Comparison of ENCODE assay signal across 14 cellular contexts in the genomic region with DNA sequence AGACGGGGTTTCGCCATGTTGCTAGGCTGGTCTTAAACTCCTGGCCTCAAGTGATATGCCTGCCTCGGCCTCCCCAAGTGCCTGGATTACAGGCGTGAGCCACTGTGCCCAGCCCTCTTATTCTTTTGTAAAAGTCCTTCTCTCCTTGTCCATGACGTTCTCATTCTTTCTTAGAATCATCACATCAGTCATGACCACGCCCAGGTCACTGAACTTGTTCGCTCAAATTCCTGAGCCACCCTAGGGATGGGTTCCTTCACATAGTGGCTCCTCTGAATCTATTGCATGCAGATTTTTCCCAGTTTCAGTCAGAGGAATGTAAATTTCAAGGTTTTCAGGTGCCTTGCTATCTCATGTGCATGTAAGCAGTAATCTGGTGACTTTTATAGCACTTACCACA. TPM values are rescaled to one million over a fixed set of nuclear protein-coding genes. Genes with fewer than 3 reads are reported as not detected.
A peak's percentile ranks its signal among the peaks of the same experiment; 100 is the strongest.
DNase-seq lines count a peak whose midpoint lies in the region; ATAC-seq, FAIRE-seq and TF ChIP-seq lines count a peak whose summit lies in the region.
"Had no signal": no experiment of that assay in that cellular context is flagged by ENCODE, and none has a peak within 500 bp of the region (broad histone marks: within the 10 kb centered on the region; RNA-seq: fewer than 3 reads in every experiment).

No MANE protein-coding gene starts in this region.

- no peak overlapping the region for H3K27ac ChIP-seq in esophagus muscularis mucosa (replicated peaks in 1 of 4)
- H3K27ac ChIP-seq: HL-60 had no signal

- no peaks in the 10 kb centered on the region for H3K27me3 ChIP-seq in esophagus muscularis mucosa
- H3K27me3 ChIP-seq: adrenal gland had no signal

- no peak overlapping the region for H3K4me3 ChIP-seq in esophagus muscularis mucosa
- H3K4me3 ChIP-seq: adrenal gland had no signal

- DNase-seq in CD14-positive monocyte (ENCODE audit: low spot score), result no peak
- peak; percentile 54 for DNase-seq in LHCN-M2 (ENCODE audit: low read depth)
- DNase-seq in effector memory CD8-positive, alpha-beta T cell, result no peak
- no peak for DNase-seq in naive thymus-derived CD8-positive, alpha-beta T cell
- no peak for DNase-seq in D721Med (ENCODE audit: insufficient read length, low spot score)
- no peak for DNase-seq in esophagus muscularis mucosa (ENCODE audit: extremely low spot score)
- DNase-seq: activated CD4-positive, alpha-beta T cell treated with anti-CD3 and anti-CD28 coated beads, Interleukin-2, amount 50 U/mL, for 48 hours; adrenal gland; NCI-H1092 treated with DMSO at 0.1 percent for 48 hours; NCI-H510A treated with DMSO at 0.1 percent for 48 hours; stimulated activated naive CD4-positive, alpha-beta T cell had no signal

- peak overlapping the region in 5 of 7 donors; percentile 28 to 67 (median 43) for H3K27ac Mint-ChIP-seq in CD14-positive monocyte
- peak overlapping the region; percentile 11 to 44 for H3K27ac Mint-ChIP-seq in effector memory CD8-positive, alpha-beta T cell
- peak overlapping the region in 6 of 10 donors; percentile 22 to 58 (median 49) for H3K27ac Mint-ChIP-seq in naive thymus-derived CD8-positive, alpha-beta T cell

- peaks cover 47 to 76% (median 73%) of the 10 kb centered on the region in 4 donors for H3K4me1 ChIP-seq in esophagus muscularis mucosa

- peaks cover 0 to 5% of the 10 kb centered on the region in 2 donors for H3K36me3 Mint-ChIP-seq in CD14-positive monocyte
- H3K36me3 Mint-ChIP-seq in effector memory CD8-positive, alpha-beta T cell (ENCODE audit: insufficient read depth), result peaks cover 5% of the 10 kb centered on the region
- peaks cover 10 to 30% (median 18%) of the 10 kb centered on the region in 3 donors for H3K36me3 Mint-ChIP-seq in naive thymus-derived CD8-positive, alpha-beta T cell

- peaks cover 36% of the 10 kb centered on the region for H3K4me1 Mint-ChIP-seq in CD14-positive monocyte
- peaks cover 44 to 71% of the 10 kb centered on the region in 2 donors for H3K4me1 Mint-ChIP-seq in effector memory CD8-positive, alpha-beta T cell (ENCODE audit: low read depth in 2 of 2)
- peaks cover 23 to 86% (median 82%) of the 10 kb centered on the region in 4 donors for H3K4me1 Mint-ChIP-seq in naive thymus-derived CD8-positive, alpha-beta T cell

- POLR2A ChIA-PET in naive thymus-derived CD8-positive, alpha-beta T cell (lab: Charles Lee), result no interaction called here

- TF ChIP-seq EP300 in esophagus muscularis mucosa (IDR thresholded peaks at IDR 0.05), result no peak

- intact Hi-C loops in CD14-positive monocyte (cut with micrococcal nuclease), result no loop called here
- intact Hi-C loops in esophagus muscularis mucosa (cut with DNase I), result no loop called here

- TF ChIP-seq POLR2A in esophagus muscularis mucosa (IDR thresholded peaks at IDR 0.05; ENCODE audit: low read depth), result no peak

- peaks cover 0 to 1% (median 0%) of the 10 kb centered on the region in 3 donors for H3K27me3 Mint-ChIP-seq in CD14-positive monocyte (ENCODE audit: low read depth in 3 of 3)
- no peaks in the 10 kb centered on the region for H3K27me3 Mint-ChIP-seq in effector memory CD8-positive, alpha-beta T cell
- no peaks in the 10 kb centered on the region for H3K27me3 Mint-ChIP-seq in naive thymus-derived CD8-positive, alpha-beta T cell

- no peak for ATAC-seq in effector memory CD8-positive, alpha-beta T cell (replicated peaks)
- ATAC-seq in naive thymus-derived CD8-positive, alpha-beta T cell, result no peak
- ATAC-seq in GM21423 (IDR thresholded peaks at IDR 0.05; ENCODE audit: unreplicated experiment) (no peak), HG03175 (IDR thresholded peaks at IDR 0.05; ENCODE audit: unreplicated experiment) (no peak)

- peaks cover 0 to 3% (median 0%) of the 10 kb centered on the region in 7 donors for H3K9me3 Mint-ChIP-seq in CD14-positive monocyte
- peaks cover 0 to 2% of the 10 kb centered on the region in 2 donors for H3K9me3 Mint-ChIP-seq in effector memory CD8-positive, alpha-beta T cell
- H3K9me3 Mint-ChIP-seq in naive thymus-derived CD8-positive, alpha-beta T cell, result peaks cover 0 to 2% (median 0%) of the 10 kb centered on the region in 9 donors

- no peaks in the 10 kb centered on the region for H3K36me3 ChIP-seq in esophagus muscularis mucosa
- H3K36me3 ChIP-seq: adrenal gland had no signal

- no peak for TF ChIP-seq CTCF in CD14-positive monocyte (IDR thresholded peaks at IDR 0.05)
- TF ChIP-seq CTCF in D721Med (IDR thresholded peaks at IDR 0.05; ENCODE audit: insufficient read depth, missing control alignments), result no peak
- no peak for TF ChIP-seq CTCF in esophagus muscularis mucosa (IDR thresholded peaks at IDR 0.05)

- no peak overlapping the region for H3K4me3 Mint-ChIP-seq in CD14-positive monocyte
- H3K4me3 Mint-ChIP-seq in effector memory CD8-positive, alpha-beta T cell, result no peak overlapping the region
- peak overlapping the region in 4 of 10 donors; percentile 21 to 48 (median 36) for H3K4me3 Mint-ChIP-seq in naive thymus-derived CD8-positive, alpha-beta T cell

- FAIRE-seq in D721Med (lab: Jason Lieb, UNC), result no peak

- no peaks in the 10 kb centered on the region for H3K9me3 ChIP-seq in esophagus muscularis mucosa
- H3K9me3 ChIP-seq: adrenal gland had no signal

- WGBS in esophagus muscularis mucosa, result 85% methylated on average over 7 of the region's 7 CpGs

RNA-seq across cellular contexts. Expression of a gene that starts 15.7 kb away (rescaled TPM):
- 10 to 100 TPM in 1 of 2 donors, 1 to 10 TPM in 1; 7.3 to 12.8 TPM for polyA plus RNA-seq in CD14-positive monocyte
- total RNA-seq in LHCN-M2 (2014; rRNA removed) (17.6 and 20.5 TPM in 2 replicates), esophagus muscularis mucosa (10 to 100 TPM; 40.8 to 60.1 (median 52.0) TPM)
- 11.0 TPM for polyA plus RNA-seq in LHCN-M2 (2012)
- total RNA-seq in naive thymus-derived CD8-positive, alpha-beta T cell, result 10 to 100 TPM; 61.2 to 65.7 TPM
- polyA plus RNA-seq in naive thymus-derived CD8-positive, alpha-beta T cell, result 10 to 100 TPM; 45.8 to 52.8 (median 47.8) TPM
